Comparison of ENCODE assay signal across 34 cellular contexts in genomic region chr14:63545431-63545830, GRCh38.
"Had no signal": no experiment of that assay in that cellular context is flagged by ENCODE, and none has a peak within 500 bp of the region (broad histone marks: within the 10 kb centered on the region; RNA-seq: fewer than 3 reads in every experiment).

No MANE protein-coding gene starts in this region.

- H3K4me3 ChIP-seq: ascending aorta, gastrocnemius medialis had no signal

- H3K9me3 ChIP-seq: adrenal gland, ascending aorta, esophagus muscularis mucosa, gastrocnemius medialis, heart left ventricle had no signal

- H3K27me3 Mint-ChIP-seq: activated B cell treated with CpG ODN at 0.5 μM for 24 hours; activated CD8-positive, alpha-beta T cell treated with anti-CD3 and anti-CD28 coated beads for 36 hours; activated naive CD8-positive, alpha-beta T cell; activated T-helper 17 cell treated with anti-CD3 and anti-CD28 coated beads, Interleukin-2, amount 50 U/mL, for 72 hours; central memory CD8-positive, alpha-beta T cell; effector memory CD8-positive, alpha-beta T cell; T-helper 17 cell had no signal

- H3K27ac ChIP-seq: adrenal gland, ascending aorta, brain microvascular endothelial cell, esophagus muscularis mucosa, foreskin keratinocyte, gastrocnemius medialis, heart left ventricle, WERI-Rb-1 had no signal

- H3K27me3 ChIP-seq: adrenal gland, ascending aorta, brain microvascular endothelial cell, foreskin keratinocyte, gastrocnemius medialis, heart left ventricle had no signal

- H3K9me3 Mint-ChIP-seq: activated B cell treated with CpG ODN at 0.5 μM for 24 hours; activated CD8-positive, alpha-beta T cell treated with anti-CD3 and anti-CD28 coated beads for 36 hours; activated naive CD8-positive, alpha-beta T cell treated with anti-CD3 and anti-CD28 coated beads, Interleukin-2, amount 50 U/mL, for 24 hours; activated T-cell treated with anti-CD3 and anti-CD28 coated beads, Interleukin-2, amount 50 U/mL, for 4 hours; activated T-helper 17 cell treated with anti-CD3 and anti-CD28 coated beads, Interleukin-2, amount 50 U/mL, for 72 hours; central memory CD8-positive, alpha-beta T cell; effector memory CD8-positive, alpha-beta T cell; T-helper 2 cell treated with Interferon-gamma antibody and Interleukin-4, amounts not matched to agents 5 μg/mL and 100 μg/mL, for 36 hours had no signal

- DNase-seq: activated B cell treated with CpG ODN at 0.5 μM for 24 hours; activated CD4-positive, alpha-beta T cell treated with anti-CD3 and anti-CD28 coated beads for 48 hours; activated CD4-positive, alpha-beta T cell treated with anti-CD3 and anti-CD28 coated beads, Interleukin-2, amount 50 U/mL, for 1 hour; activated CD4-positive, alpha-beta T cell treated with anti-CD3 and anti-CD28 coated beads, Interleukin-2, amount 50 U/mL, for 48 hours; activated CD8-positive, alpha-beta memory T cell treated with anti-CD3 and anti-CD28 coated beads for 24 hours; activated CD8-positive, alpha-beta T cell treated with anti-CD3 and anti-CD28 coated beads for 36 hours; activated effector memory CD4-positive, alpha-beta T cell treated with Interleukin-2 at 50 U/mL for 16 hours; activated gamma-delta T cell treated with Interleukin-2 at 50 U/mL for 16 hours; activated naive CD4-positive, alpha-beta T cell treated with anti-CD3 and anti-CD28 coated beads, Interleukin-2, amount 50 U/mL, for 16 hours; activated naive CD4-positive, alpha-beta T cell treated with Interleukin-2 at 50 U/mL for 16 hours; activated naive CD8-positive, alpha-beta T cell treated with anti-CD3 and anti-CD28 coated beads, Interleukin-2, amount 50 U/mL, for 24 hours; activated T-cell treated with anti-CD3 and anti-CD28 coated beads, Interleukin-2, amount 50 U/mL, for 4 hours; brain microvascular endothelial cell; cortex of kidney; effector CD4-positive, alpha-beta T cell; effector memory CD8-positive, alpha-beta T cell; foreskin keratinocyte; gastrocnemius medialis; glutamatergic neuron; heart left ventricle; T-helper 1 cell; T-helper 17 cell; T1000; WERI-Rb-1 had no signal

- FAIRE-seq: bronchial epithelial cell, colon had no signal

- H3K27ac Mint-ChIP-seq: activated CD8-positive, alpha-beta T cell treated with anti-CD3 and anti-CD28 coated beads for 36 hours; activated naive CD8-positive, alpha-beta T cell; activated T-helper 17 cell treated with anti-CD3 and anti-CD28 coated beads, Interleukin-2, amount 50 U/mL, for 72 hours; T-helper 17 cell had no signal

- ATAC-seq: activated CD4-positive, CD25-positive, alpha-beta regulatory T cell treated with anti-CD3 and anti-CD28 coated beads, Interleukin-2, amount 50 U/mL, for 24 hours; activated CD8-positive, alpha-beta T cell treated with anti-CD3 and anti-CD28 coated beads for 36 hours; activated naive CD8-positive, alpha-beta T cell treated with anti-CD3 and anti-CD28 coated beads, Interleukin-2, amount 50 U/mL, for 24 hours; activated T-cell treated with anti-CD3 and anti-CD28 coated beads, Interleukin-2, amount 50 U/mL, for 4 hours; activated T-helper 17 cell treated with anti-CD3 and anti-CD28 coated beads, Interleukin-2, amount 50 U/mL, for 72 hours; effector memory CD8-positive, alpha-beta T cell; foreskin keratinocyte; gastrocnemius medialis; heart left ventricle; T-helper 17 cell had no signal

- H3K36me3 ChIP-seq: adrenal gland, ascending aorta, brain microvascular endothelial cell, esophagus muscularis mucosa, gastrocnemius medialis, heart left ventricle had no signal
